In genomic region chr5:126494393-126494792, GRCh38 we compare ENCODE assay signal across 17 cellular contexts.
A peak's percentile ranks its signal among the peaks of the same experiment; 100 is the strongest.
DNase-seq lines count a peak whose midpoint lies in the region; ATAC-seq, FAIRE-seq and TF ChIP-seq lines count a peak whose summit lies in the region.
"Had no signal": no experiment of that assay in that cellular context is flagged by ENCODE, and none has a peak within 500 bp of the region (broad histone marks: within the 10 kb centered on the region; RNA-seq: fewer than 3 reads in every experiment).

No MANE protein-coding gene starts in this region.

- no peaks in the 10 kb centered on the region for H3K9me3 ChIP-seq in HEK293 (ENCODE audit: control insufficient read depth, insufficient read depth, low read depth, low read length)
- no peaks in the 10 kb centered on the region for H3K9me3 ChIP-seq in H1 (ENCODE audit: insufficient read depth in 2 of 2, low read depth in 1 of 2, low read length in 1 of 2)
- H3K9me3 ChIP-seq in uterus: no peaks in the 10 kb centered on the region

- no peaks in the 10 kb centered on the region for H4K20me1 ChIP-seq in H1 (replicated peaks in 1 of 2; ENCODE audit: control insufficient read depth in 1 of 2, insufficient read depth in 2 of 2, low read length in 2 of 2)

- H3K4me1 Mint-ChIP-seq in WTC11: peaks cover 12% of the 10 kb centered on the region

- H4K91ac ChIP-seq in H1 (replicated peaks; ENCODE audit: insufficient read length, low read length): no peak overlapping the region

- H3K27me3 Mint-ChIP-seq in WTC11 (ENCODE audit: low read depth): no peaks in the 10 kb centered on the region
- H3K27me3 Mint-ChIP-seq: CD4-positive, alpha-beta memory T cell had no signal

- no peak overlapping the region for H3K27ac ChIP-seq in HEK293 (ENCODE audit: extremely low read depth, low read depth, low read length)
- H3K27ac ChIP-seq in H1 (ENCODE audit: low read depth, low read length): no peak overlapping the region
- H3K27ac ChIP-seq in uterus: peak overlapping the region; percentile 83 to 95

- no peaks in the 10 kb centered on the region for H3K27me3 ChIP-seq in H1 (replicated peaks in 1 of 4; ENCODE audit: control insufficient read depth in 3 of 4, extremely low read depth in 1 of 4, insufficient read depth in 3 of 4, low read length in 3 of 4)
- H3K27me3 ChIP-seq in uterus: no peaks in the 10 kb centered on the region

- no peak for TF ChIP-seq POLR2A in H1 (IDR thresholded peaks at IDR 0.05; ENCODE audit: control extremely low read depth in 1 of 2, low read depth in 2 of 2, low read length in 2 of 2)
- TF ChIP-seq POLR2A in uterus (IDR thresholded peaks at IDR 0.05): no peak

- no peak overlapping the region for H3K4ac ChIP-seq in H1 (replicated peaks; ENCODE audit: insufficient read length, low read depth, low read length)

- no peaks in the 10 kb centered on the region for H3K79me2 ChIP-seq in H1 (ENCODE audit: control insufficient read depth in 1 of 2, insufficient read depth in 2 of 2, low read length in 2 of 2)

- no peaks in the 10 kb centered on the region for H3K36me3 ChIP-seq in HEK293 (ENCODE audit: control insufficient read depth in 2 of 2, insufficient read depth in 1 of 2, low read length in 2 of 2)
- peaks cover 1 to 12% (median 5%) of the 10 kb centered on the region in 4 experiments; a peak in 7 of 8 replicates for H3K36me3 ChIP-seq in H1 (ENCODE audit: control insufficient read depth in 2 of 4, insufficient read depth in 4 of 4, low read length in 3 of 4)
- no peaks in the 10 kb centered on the region for H3K36me3 ChIP-seq in uterus

- H2BK15ac ChIP-seq in H1 (ENCODE audit: low read length): no peak overlapping the region

- H3K9me3 Mint-ChIP-seq in WTC11: 0 out of 2 replicates have a peak, but pooled peaks cover 2% of the 10 kb centered on the region
- H3K9me3 Mint-ChIP-seq: CD4-positive, alpha-beta memory T cell; H9; HFFc6 had no signal

- DNase-seq in WTC11 (ENCODE audit: low spot score) (no peak), H1 (ENCODE audit: low read depth in 1 of 2, low spot score in 2 of 2) (no peak), uterus (no peak), putamen (ENCODE audit: low spot score) (no peak)
- DNase-seq: C1 segment of cervical spinal cord; Calu3; CD4-positive, alpha-beta memory T cell; COR-L47; DMS53; DMS79 treated with DMSO at 0.1 percent for 48 hours; GF-D8; H9; HFFc6 had no signal

- no peak for TF ChIP-seq EP300 in H1 (IDR thresholded peaks at IDR 0.05; ENCODE audit: borderline replicate concordance in 1 of 2, low read depth in 2 of 2, low read length in 2 of 2)

- no peak overlapping the region for H3K27ac Mint-ChIP-seq in WTC11
- H3K27ac Mint-ChIP-seq: H9, HFFc6 had no signal

- no peak overlapping the region for H2BK12ac ChIP-seq in H1 (ENCODE audit: low read depth, low read length)

- TF ChIP-seq RAD21 in H1 (IDR thresholded peaks at IDR 0.05 in 1 of 2, conservative IDR thresholded peaks at IDR 0.05 in 1 of 2; ENCODE audit: low read depth in 2 of 2, low read length in 2 of 2): no peak

- H3K23me2 ChIP-seq in H1 (ENCODE audit: low read depth, low read length): no peaks in the 10 kb centered on the region

- no peak overlapping the region for H3K56ac ChIP-seq in H1 (replicated peaks; ENCODE audit: insufficient read length, low read depth, low read length)

- H3K23ac ChIP-seq in H1 (ENCODE audit: insufficient read length): no peak overlapping the region

- FAIRE-seq in H1 (lab: Jason Lieb, UNC): no peak
- FAIRE-seq: GM12891 had no signal

- no peak overlapping the region for H3K9ac ChIP-seq in H1 (replicated peaks in 1 of 4; ENCODE audit: extremely low read depth in 1 of 4, low read depth in 3 of 4, low read length in 3 of 4)

- no peak overlapping the region for H2BK120ac ChIP-seq in H1 (replicated peaks; ENCODE audit: low read depth, low read length)

- no peaks in the 10 kb centered on the region for H3K79me1 ChIP-seq in H1 (ENCODE audit: low read depth, low read length)

- H2BK20ac ChIP-seq in H1 (ENCODE audit: low read length): no peak overlapping the region

- no peak overlapping the region for H2AFZ ChIP-seq in H1 (ENCODE audit: low read length)

- intact Hi-C loops in uterus (cut with DNase I; ENCODE audit: low total_unique reads): no loop called here

- H3K4me3 ChIP-seq in HEK293 (ENCODE audit: low read depth, low read length) (no peak overlapping the region), H1 (ENCODE audit: extremely low read depth in 1 of 4, insufficient read depth in 2 of 4, low read depth in 3 of 4, low read length in 4 of 4) (no peak overlapping the region), uterus (no peak overlapping the region)

- no peak overlapping the region for H4K5ac ChIP-seq in H1 (ENCODE audit: insufficient read length, low read depth, low read length)

- no peak overlapping the region for H3K4me2 ChIP-seq in H1 (ENCODE audit: insufficient read depth in 1 of 2, low read depth in 2 of 2, low read length in 2 of 2)

- no peaks in the 10 kb centered on the region; the same call in 1 of the 2 replicates for H3K4me1 ChIP-seq in HEK293 (ENCODE audit: control insufficient read depth, insufficient read depth, low read length)
- H3K4me1 ChIP-seq in H1 (replicated peaks in 1 of 4; ENCODE audit: control insufficient read depth in 3 of 4, insufficient read depth in 4 of 4, low read length in 3 of 4): no peaks in the 10 kb centered on the region
- peaks cover 0 to 14% of the 10 kb centered on the region in 2 donors for H3K4me1 ChIP-seq in uterus

- H3K4me3 Mint-ChIP-seq in WTC11: no peak overlapping the region
- H3K4me3 Mint-ChIP-seq: CD4-positive, alpha-beta memory T cell; H9; HFFc6 had no signal

- TF ChIP-seq CTCF in HEK293 (tag by site-specific recombination; IDR thresholded peaks at IDR 0.05): no peak
- no peak for TF ChIP-seq CTCF in WTC11 (IDR thresholded peaks at IDR 0.05)
- no peak for TF ChIP-seq CTCF in H1 (IDR thresholded peaks at IDR 0.05; ENCODE audit: control extremely low read depth in 1 of 3, insufficient read depth in 1 of 3, low read depth in 1 of 3, low read length in 3 of 3)
- no peak for TF ChIP-seq CTCF in uterus (IDR thresholded peaks at IDR 0.05)

- CTCF ChIA-PET in HEK293 (lab: Yijun Ruan, JAX) (no interaction called here), WTC11 (lab: Charles Lee) (no interaction called here), H1 (lab: Charles Lee; ENCODE audit: partially characterized antibody) (interaction anchor here (0.7 to 2.0 kb wide), 5 partner anchors 41 to 1428 kb away, joined by 3 to 8 read pairs (median 3); no protein-coding TSS in a partner anchor)

- 87% methylated on average over 3 of the region's 3 CpGs; no CpG with 5 or more reads in 1 of the 2 experiments for WGBS in H1 (ENCODE audit: extremely low coverage in 1 of 2, insufficient coverage in 1 of 2, insufficient read length in 1 of 2, insufficient replicate concordance in 2 of 2, low coverage in 1 of 2, low lambda C conversion rate in 2 of 2, missing lambda C conversion rate in 1 of 2), 2 experiments

- H3K14ac ChIP-seq in H1 (ENCODE audit: insufficient read length): no peak overlapping the region

- H2BK5ac ChIP-seq in H1 (ENCODE audit: low read depth, low read length): no peak overlapping the region

- H4K8ac ChIP-seq in H1 (ENCODE audit: extremely low read depth, insufficient read depth, low read length): no peak overlapping the region; the same call in 1 of the 2 replicates

- H2AK5ac ChIP-seq in H1 (ENCODE audit: low read depth, low read length): no peak overlapping the region

- ATAC-seq in WTC11 (no peak), HG03095 (IDR thresholded peaks at IDR 0.05; ENCODE audit: unreplicated experiment) (no peak)
- ATAC-seq: HCT116 had no signal

- POLR2A ChIA-PET in HEK293 (lab: Yijun Ruan, JAX): no interaction called here
- POLR2A ChIA-PET in WTC11 (lab: Charles Lee): no interaction called here
- POLR2A ChIA-PET in H1 (lab: Charles Lee; ENCODE audit: partially characterized antibody): interaction anchor here (0.6 to 1.5 kb wide), 2 partner anchors 77 to 125 kb away, joined by 3 read pairs; no protein-coding TSS in a partner anchor

- H3K36me3 Mint-ChIP-seq in WTC11: peaks cover 23% of the 10 kb centered on the region

- no peak overlapping the region for H3K18ac ChIP-seq in H1 (ENCODE audit: extremely low read depth, low read length)

TF ChIP-seq in HEK293, 187 proteins besides CTCF, POLR2A, EP300 and RAD21:
- TF ChIP-seq ZNF121 (tag by site-specific recombination; IDR thresholded peaks at IDR 0.05) (peak; percentile 81), BCL11B (tag by site-specific recombination; IDR thresholded peaks at IDR 0.05; ENCODE audit: low read depth) (no peak)

TF ChIP-seq in WTC11, 78 proteins besides CTCF, POLR2A, EP300 and RAD21:
- TF ChIP-seq IRF2 (CRISPR knock-in tag; IDR thresholded peaks at IDR 0.05; ENCODE audit: borderline replicate concordance, low read depth) (no peak), ZNF121 (CRISPR knock-in tag; IDR thresholded peaks at IDR 0.05) (peak; percentile 82; the same call in 1 of the 2 replicates)

TF ChIP-seq in H1, 55 proteins besides CTCF, POLR2A, EP300 and RAD21:
- TF ChIP-seq KDM1A (IDR thresholded peaks at IDR 0.05; ENCODE audit: borderline replicate concordance, low read length) (0 out of 2 replicates have a peak, but pooled peaks have one; percentile 42), SIX5 (IDR thresholded peaks at IDR 0.05; ENCODE audit: low read depth, low read length) (no peak)

Comparison
In these comparisons a context has a peak if more than half of its experiments do, and no peak if none do; other contexts are left out.
1. H3K27ac ChIP-seq: peak in uterus (2 of 2); none in HEK293 (single experiment) and H1 (single experiment).
2. Of the 8 proteins assayed by ChIP-seq in both HEK293 and WTC11: peak only in HEK293: none; only in WTC11: none; in both: ZNF121; in neither: 7.